30 cellular contexts compared by ENCODE assay signal in the genomic region with DNA sequence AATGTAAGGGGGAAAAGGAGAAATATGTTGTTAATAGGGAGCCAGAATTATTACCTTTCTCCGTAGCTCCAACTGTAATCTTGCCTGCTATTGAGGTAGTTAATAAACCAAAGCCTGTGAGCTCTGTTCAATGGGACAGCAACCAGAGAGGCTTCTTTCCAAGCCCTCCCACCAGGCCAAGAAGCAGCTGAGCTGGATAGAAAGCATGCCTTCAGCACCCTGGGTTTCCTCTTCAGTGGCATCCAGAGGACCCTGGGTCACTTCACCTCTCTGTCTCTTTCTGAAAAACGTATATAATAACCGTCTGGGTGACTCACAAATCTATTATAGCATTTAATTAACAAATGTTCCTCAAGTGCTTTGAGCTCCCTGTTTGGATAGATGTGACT.
DNase-seq lines count a peak whose midpoint lies in the region; ATAC-seq and TF ChIP-seq lines count a peak whose summit lies in the region.
"Had no signal": no experiment of that assay in that cellular context is flagged by ENCODE, and none has a peak within 500 bp of the region (broad histone marks: within the 10 kb centered on the region; RNA-seq: fewer than 3 reads in every experiment).

No MANE protein-coding gene starts in this region.

- no peak for TF ChIP-seq POLR2A in gastroesophageal sphincter (IDR thresholded peaks at IDR 0.05)
- no peak for TF ChIP-seq POLR2A in sigmoid colon (IDR thresholded peaks at IDR 0.05)
- no peak for TF ChIP-seq POLR2A in prostate gland (IDR thresholded peaks at IDR 0.05)

- H3K9ac ChIP-seq in SK-N-MC (ENCODE audit: insufficient read length), result no peak overlapping the region

- DNase-seq in Caco-2 (no peak), SK-N-MC (ENCODE audit: low read depth, low spot score) (no peak), sigmoid colon (no peak), prostate gland (ENCODE audit: low spot score) (no peak)
- DNase-seq in activated effector memory CD4-positive, alpha-beta T cell treated with anti-CD3 and anti-CD28 coated beads, Interleukin-2, amount 50 U/mL, for 16 hours, result no peak
- DNase-seq: activated CD4-positive, alpha-beta T cell treated with anti-CD3 and anti-CD28 coated beads, Interleukin-2, amount 50 U/mL, for 1 hour; activated naive CD8-positive, alpha-beta T cell treated with anti-CD3 and anti-CD28 coated beads, Interleukin-2, amount 50 U/mL, for 24 hours; activated T-cell treated with anti-CD3 and anti-CD28 coated beads, Interleukin-2, amount 50 U/mL, for 4 hours; CD8-positive, alpha-beta T cell; colonic mucosa; effector CD8-positive, alpha-beta T cell; islet precursor cell; left ventricle myocardium inferior; naive thymus-derived CD8-positive, alpha-beta T cell; NCI-H1417 treated with DMSO at 0.1 percent for 48 hours; NCI-H2029 treated with DMSO at 0.1 percent for 48 hours; NCI-H2227 treated with DMSO at 0.1 percent for 48 hours; NCI-H526 treated with DMSO at 0.1 percent for 48 hours; occipital lobe; SHP77; stimulated activated naive CD8-positive, alpha-beta T cell treated with anti-CD3 and anti-CD28 coated beads, Interleukin-15, Interleukin-2, amounts not matched to agents 100 U/mL and 50 U/mL, for 24 hours; T1000 had no signal

- H3K4me1 ChIP-seq in Caco-2 (no peaks in the 10 kb centered on the region), gastroesophageal sphincter (peaks cover 25 to 92% (median 36%) of the 10 kb centered on the region in 3 donors), sigmoid colon (peaks cover 0 to 85% (median 63%) of the 10 kb centered on the region in 4 donors), prostate gland (replicated peaks) (no peaks in the 10 kb centered on the region)
- H3K4me1 ChIP-seq: colonic mucosa, Peyer's patch had no signal

- CTCF ChIA-PET in Caco-2 (lab: Charles Lee), result no interaction called here

- BruUV-seq in Caco-2 (replicated peaks; lab: Mats Ljungman, UMichigan), result no TSS peak

- intact Hi-C loops in Caco-2 (cut with micrococcal nuclease; ENCODE audit: unreplicated experiment) (no loop called here), sigmoid colon (cut with DNase I) (loop anchor here (10.0 kb wide), 1 partner anchor 519 kb away; no protein-coding TSS in a partner anchor), prostate gland (cut with DNase I) (no loop called here)

- H3K4me3 ChIP-seq in Caco-2 (ENCODE audit: low read depth, low read length), result no peak overlapping the region
- peak overlapping the region; percentile 26; the same call in 1 of the 2 replicates for H3K4me3 ChIP-seq in SK-N-MC
- no peak overlapping the region for H3K4me3 ChIP-seq in gastroesophageal sphincter
- H3K4me3 ChIP-seq in sigmoid colon, result no peak overlapping the region
- no peak overlapping the region for H3K4me3 ChIP-seq in prostate gland
- H3K4me3 ChIP-seq: cardiac muscle cell, colonic mucosa, GM12878, left ventricle myocardium inferior, Peyer's patch had no signal

- no peak for TF ChIP-seq EP300 in gastroesophageal sphincter (IDR thresholded peaks at IDR 0.05)
- no peak for TF ChIP-seq EP300 in sigmoid colon (IDR thresholded peaks at IDR 0.05)

- H3K36me3 ChIP-seq in Caco-2 (ENCODE audit: control insufficient read depth, insufficient read depth, low read length) (no peaks in the 10 kb centered on the region), SK-N-MC (ENCODE audit: insufficient read depth, low read length) (no peaks in the 10 kb centered on the region), gastroesophageal sphincter (no peaks in the 10 kb centered on the region), sigmoid colon (no peaks in the 10 kb centered on the region), prostate gland (no peaks in the 10 kb centered on the region)
- H3K36me3 ChIP-seq: cardiac muscle cell, colonic mucosa, left ventricle myocardium inferior, Peyer's patch, WERI-Rb-1 had no signal

- peaks cover 6% of the 10 kb centered on the region for H3K36me3 Mint-ChIP-seq in Caco-2 (ENCODE audit: insufficient read depth, unreplicated experiment)
- H3K36me3 Mint-ChIP-seq: CD8-positive, alpha-beta T cell had no signal

- POLR2A ChIA-PET in Caco-2 (lab: Charles Lee), result no interaction called here

- H3K9me3 Mint-ChIP-seq in Caco-2 (ENCODE audit: unreplicated experiment), result no peaks in the 10 kb centered on the region
- H3K9me3 Mint-ChIP-seq: activated naive CD8-positive, alpha-beta T cell treated with anti-CD3 and anti-CD28 coated beads, Interleukin-2, amount 50 U/mL, for 24 hours; activated T-cell treated with anti-CD3 and anti-CD28 coated beads, Interleukin-2, amount 50 U/mL, for 4 hours; CD8-positive, alpha-beta T cell; naive thymus-derived CD8-positive, alpha-beta T cell had no signal

- H3K27ac Mint-ChIP-seq in Caco-2 (ENCODE audit: unreplicated experiment), result peak overlapping the region; percentile 20
- H3K27ac Mint-ChIP-seq: activated naive CD8-positive, alpha-beta T cell treated with anti-CD3 and anti-CD28 coated beads, Interleukin-2, amount 50 U/mL, for 24 hours; CD8-positive, alpha-beta T cell; naive thymus-derived CD8-positive, alpha-beta T cell had no signal

- peaks cover 5% of the 10 kb centered on the region for H3K4me1 Mint-ChIP-seq in Caco-2 (ENCODE audit: low read depth, unreplicated experiment)

- H3K27ac ChIP-seq in SK-N-MC (peak overlapping the region; percentile 71; the same call in 1 of the 2 replicates), gastroesophageal sphincter (peak overlapping the region in 3 of 4 donors; percentile 41 to 47 (median 42)), sigmoid colon (peak overlapping the region in 3 of 4 donors; percentile 6 to 85 (median 83)), prostate gland (no peak overlapping the region)
- H3K27ac ChIP-seq: cardiac muscle cell, colonic mucosa, left ventricle myocardium inferior, Peyer's patch, WERI-Rb-1 had no signal

- TF ChIP-seq CTCF in Caco-2 (IDR thresholded peaks at IDR 0.05; ENCODE audit: insufficient read depth in 1 of 2, low read depth in 1 of 2, low read length in 1 of 2, severe bottlenecking in 1 of 2, unreplicated experiment in 1 of 2) (no peak), gastroesophageal sphincter (IDR thresholded peaks at IDR 0.05) (no peak), sigmoid colon (IDR thresholded peaks at IDR 0.05) (no peak), prostate gland (IDR thresholded peaks at IDR 0.05) (no peak)

- H3K27me3 ChIP-seq in Caco-2 (replicated peaks; ENCODE audit: control insufficient read depth, insufficient read depth, low read length), result no peaks in the 10 kb centered on the region
- H3K27me3 ChIP-seq in gastroesophageal sphincter, result no peaks in the 10 kb centered on the region
- no peaks in the 10 kb centered on the region for H3K27me3 ChIP-seq in sigmoid colon
- no peaks in the 10 kb centered on the region for H3K27me3 ChIP-seq in prostate gland (replicated peaks; ENCODE audit: insufficient read depth)
- H3K27me3 ChIP-seq: cardiac muscle cell, colonic mucosa, Peyer's patch had no signal

- ATAC-seq in gastroesophageal sphincter (no peak), GM18517 (IDR thresholded peaks at IDR 0.05; ENCODE audit: unreplicated experiment) (no peak)
- ATAC-seq: activated naive CD8-positive, alpha-beta T cell treated with anti-CD3 and anti-CD28 coated beads, Interleukin-2, amount 50 U/mL, for 24 hours; activated T-cell treated with anti-CD3 and anti-CD28 coated beads, Interleukin-2, amount 50 U/mL, for 4 hours; CD8-positive, alpha-beta T cell; GM12878; HCT116; naive thymus-derived CD8-positive, alpha-beta T cell; stimulated activated naive CD8-positive, alpha-beta T cell treated with anti-CD3 and anti-CD28 coated beads, Interleukin-15, Interleukin-2, amounts not matched to agents 100 U/mL and 50 U/mL, for 24 hours had no signal

- no peak overlapping the region for H3K4me3 Mint-ChIP-seq in Caco-2 (ENCODE audit: unreplicated experiment)
- H3K4me3 Mint-ChIP-seq: activated naive CD8-positive, alpha-beta T cell treated with anti-CD3 and anti-CD28 coated beads, Interleukin-2, amount 50 U/mL, for 24 hours; activated T-cell treated with anti-CD3 and anti-CD28 coated beads, Interleukin-2, amount 50 U/mL, for 4 hours; CD8-positive, alpha-beta T cell; mesothelial cell of epicardium; naive thymus-derived CD8-positive, alpha-beta T cell had no signal

- H3K27me3 Mint-ChIP-seq in Caco-2 (ENCODE audit: insufficient read depth, unreplicated experiment), result no peaks in the 10 kb centered on the region
- H3K27me3 Mint-ChIP-seq: activated naive CD8-positive, alpha-beta T cell treated with anti-CD3 and anti-CD28 coated beads, Interleukin-2, amount 50 U/mL, for 24 hours; naive thymus-derived CD8-positive, alpha-beta T cell had no signal

- 42 to 47% methylated on average over 3 of the region's 3 CpGs for WGBS in gastroesophageal sphincter (ENCODE audit: low coverage in 1 of 2), 2 donors
- WGBS in sigmoid colon, 2 donors, result 83 to 86% methylated on average over 3 of the region's 3 CpGs
- WGBS in prostate gland, result 76% methylated on average over 3 of the region's 3 CpGs

- H3K9me3 ChIP-seq in Caco-2 (no peaks in the 10 kb centered on the region), SK-N-MC (ENCODE audit: low read depth, low read length) (no peaks in the 10 kb centered on the region), gastroesophageal sphincter (no peaks in the 10 kb centered on the region), sigmoid colon (no peaks in the 10 kb centered on the region), prostate gland (no peaks in the 10 kb centered on the region)
- H3K9me3 ChIP-seq: colonic mucosa, left ventricle myocardium inferior, Peyer's patch had no signal

Comparison
In these comparisons a context has a peak if more than half of its experiments do, and no peak if none do; other contexts are left out.
1. H3K27ac ChIP-seq: peak in SK-N-MC (single experiment), gastroesophageal sphincter (3 of 4) and sigmoid colon (3 of 4); none in prostate gland (0 of 2).